Comparison of ENCODE assay signal across 22 cellular contexts in the genomic region with DNA sequence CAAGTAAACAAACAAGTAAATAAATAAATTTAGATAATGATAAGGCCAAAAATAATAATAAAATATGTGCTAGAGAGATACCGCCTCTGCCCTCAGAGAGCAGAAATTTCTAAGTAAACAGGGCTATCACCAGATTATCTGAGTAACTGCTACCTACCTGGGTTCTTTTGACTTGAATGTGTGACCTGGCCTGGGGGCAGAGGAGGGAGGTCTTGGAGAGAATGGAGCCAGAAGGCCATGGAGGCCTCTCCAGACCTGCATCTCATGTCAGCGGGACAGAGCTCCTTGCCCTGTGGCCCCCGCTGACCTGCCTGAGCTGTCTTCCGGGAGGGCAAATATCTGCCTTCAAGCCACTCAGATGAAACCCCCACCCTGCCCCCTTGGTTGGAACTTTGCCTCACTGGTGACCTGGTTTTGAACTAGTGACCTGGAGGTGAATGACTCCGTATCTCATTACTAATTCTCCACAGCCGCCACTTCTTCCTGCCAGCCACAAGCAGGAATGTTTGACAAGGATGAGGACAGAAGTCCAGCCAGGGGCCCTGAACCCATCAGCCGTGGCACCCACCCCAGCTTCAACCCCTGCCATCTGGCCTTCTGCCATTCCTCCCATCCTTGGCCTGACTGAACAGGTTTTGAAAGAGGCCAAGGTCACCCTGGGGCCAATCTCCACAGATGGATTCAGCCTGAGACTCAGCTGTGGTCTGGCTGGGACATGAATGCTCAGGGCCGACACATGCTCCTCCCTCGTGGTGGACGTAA.
DNase-seq lines count a peak whose midpoint lies in the region; ATAC-seq and TF ChIP-seq lines count a peak whose summit lies in the region.
"Had no signal": no experiment of that assay in that cellular context is flagged by ENCODE, and none has a peak within 500 bp of the region (broad histone marks: within the 10 kb centered on the region; RNA-seq: fewer than 3 reads in every experiment).

No MANE protein-coding gene starts in this region.

- no peak for TF ChIP-seq CTCF in parathyroid adenoma (IDR thresholded peaks at IDR 0.05)

- H2AFZ ChIP-seq in parathyroid adenoma: peak overlapping the region; percentile 6

- no peak for ATAC-seq in stimulated activated naive CD8-positive, alpha-beta T cell treated with anti-CD3 and anti-CD28 coated beads, Interleukin-15, Interleukin-2, amounts not matched to agents 100 U/mL and 50 U/mL, for 24 hours

- no peaks in the 10 kb centered on the region for H3K27me3 ChIP-seq in SJCRH30
- no peaks in the 10 kb centered on the region for H3K27me3 ChIP-seq in parathyroid adenoma (ENCODE audit: control insufficient read depth, insufficient read depth, low read length)
- H3K27me3 ChIP-seq: SJSA1 had no signal

- DNase-seq in G401 (ENCODE audit: low spot score) (peak; percentile 5), SJCRH30 (peak; percentile 65 to 67), kidney tubule cell (ENCODE audit: low spot score) (peak; percentile 30), COLO829 (ENCODE audit: low spot score) (no peak), globus pallidus (ENCODE audit: low spot score) (no peak)
- no peak for DNase-seq in stimulated activated naive CD8-positive, alpha-beta T cell treated with anti-CD3 and anti-CD28 coated beads, Interleukin-15, Interleukin-2, amounts not matched to agents 100 U/mL and 50 U/mL, for 24 hours
- DNase-seq: AML-193, DND-41, GDM1, H7, HFFc6, NCI-H1417, NCI-H187, NCI-H2107, NCI-H510A, NCI-H774, OCI-M1 had no signal

- no peaks in the 10 kb centered on the region for H3K9me3 ChIP-seq in SJCRH30 (replicated peaks)
- no peaks in the 10 kb centered on the region for H3K9me3 ChIP-seq in parathyroid adenoma (ENCODE audit: control insufficient read depth, low read length)

- H3K4me3 ChIP-seq in SJCRH30 (no peak overlapping the region), parathyroid adenoma (ENCODE audit: low read depth, low read length) (no peak overlapping the region)
- H3K4me3 ChIP-seq: SJSA1 had no signal

- H3K79me2 ChIP-seq in parathyroid adenoma: no peaks in the 10 kb centered on the region

- H3K27ac ChIP-seq in SJCRH30: peak overlapping the region; percentile 17
- H3K27ac ChIP-seq in parathyroid adenoma: no peak overlapping the region
- H3K27ac ChIP-seq: C4-2B, KMS-11, RWPE1, SJSA1 had no signal

- H3K36me3 ChIP-seq in SJCRH30 (no peaks in the 10 kb centered on the region), parathyroid adenoma (ENCODE audit: control insufficient read depth, insufficient read depth, low read length) (no peaks in the 10 kb centered on the region)
- H3K36me3 ChIP-seq: SJSA1 had no signal

- no peak overlapping the region for H3K9ac ChIP-seq in parathyroid adenoma
- H3K9ac ChIP-seq: KMS-11 had no signal

- H3K4me2 ChIP-seq in parathyroid adenoma (ENCODE audit: low read length): no peak overlapping the region
- H3K4me2 ChIP-seq: KMS-11 had no signal

- H3K4me1 ChIP-seq in SJCRH30 (peaks cover 37% of the 10 kb centered on the region), parathyroid adenoma (peaks cover 31% of the 10 kb centered on the region)
- H3K4me1 ChIP-seq: SJSA1 had no signal

- in situ Hi-C loops in G401 (cut with HindIII; ENCODE audit: low sequenced_read_pairs): no loop called here

Comparison
In these comparisons a context has a peak if more than half of its experiments do, and no peak if none do; other contexts are left out.
1. DNase-seq: peak in G401 (single experiment), SJCRH30 (2 of 2) and kidney tubule cell (single experiment); none in stimulated activated naive CD8-positive, alpha-beta T cell treated with anti-CD3 and anti-CD28 coated beads, Interleukin-15, Interleukin-2, amounts not matched to agents 100 U/mL and 50 U/mL, for 24 hours (single experiment), COLO829 (single experiment) and globus pallidus (single experiment).